In the genomic region with DNA sequence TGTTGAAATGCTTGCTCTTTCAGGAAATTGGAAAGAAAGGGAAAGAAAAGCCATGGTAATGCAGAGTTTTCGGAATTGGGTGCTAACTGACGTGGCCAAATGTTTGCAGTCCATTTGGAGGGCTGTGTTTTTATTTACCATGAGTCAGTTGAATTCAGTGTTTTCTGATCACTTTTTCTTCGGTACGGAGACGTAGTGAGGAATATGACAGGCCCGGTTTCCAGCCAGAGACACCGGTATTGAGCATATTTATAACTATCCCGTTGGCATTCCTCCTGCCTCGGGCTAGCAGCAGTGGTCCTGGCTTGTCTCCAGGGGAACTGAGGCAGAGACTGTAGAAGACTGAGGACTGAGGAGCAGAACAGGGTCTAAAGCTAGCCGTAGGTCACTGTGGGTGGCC, we compare ENCODE assay signal across 8 cellular contexts. TPM values are rescaled to one million over a fixed set of nuclear protein-coding genes. Genes with fewer than 3 reads are reported as not detected.
DNase-seq lines count a peak whose midpoint lies in the region; ATAC-seq lines count a peak whose summit lies in the region.

No MANE protein-coding gene starts in this region.

- H3K9ac ChIP-seq in iPS-20b (ENCODE audit: low read depth, low read length), result peak overlapping the region; percentile 90
- peak overlapping the region; percentile 60 to 92 (median 88) for H3K9ac ChIP-seq in subcutaneous abdominal adipose tissue (ENCODE audit: low read length in 5 of 5)

- ATAC-seq in HG02623 (IDR thresholded peaks at IDR 0.05; ENCODE audit: unreplicated experiment) (no peak), GM18511 (IDR thresholded peaks at IDR 0.05; ENCODE audit: unreplicated experiment) (no peak)

- H3K9me3 ChIP-seq in iPS-20b (ENCODE audit: insufficient read depth, low read depth, low read length) (no peaks in the 10 kb centered on the region), subcutaneous abdominal adipose tissue (ENCODE audit: control insufficient read depth in 5 of 5, low read length in 5 of 5) (no peaks in the 10 kb centered on the region)

- intact Hi-C loops in activated T-helper 1 cell treated with anti-CD3 and anti-CD28 coated beads, Interleukin-12 subunit alpha, Interleukin-12 subunit beta, Interleukin-2, Interleukin-4 antibody, amounts not matched to agents 30 ng/mL and 10 ng/mL and 1 ng/mL, durations not matched to agents 14 hours and 24 hours and 36 hours (cut with micrococcal nuclease), result loop anchor here (1.0 to 2.0 kb wide), 4 partner anchors 46 to 419 kb away; partner anchors contain the start of gene UPF3A

- no peaks in the 10 kb centered on the region for H3K9me3 Mint-ChIP-seq in T-helper 1 cell treated with Interleukin-12 subunit alpha and Interleukin-12 subunit beta and Interleukin-4 antibody, amounts not matched to agents 30 μg/mL and 1 μg/mL, for 36 hours
- peaks cover 3% of the 10 kb centered on the region for H3K9me3 Mint-ChIP-seq in activated T-helper 1 cell treated with anti-CD3 and anti-CD28 coated beads, Interleukin-12 subunit alpha, Interleukin-12 subunit beta, Interleukin-2, Interleukin-4 antibody, amounts not matched to agents 30 ng/mL and 10 ng/mL and 1 ng/mL, durations not matched to agents 14 hours and 24 hours and 36 hours

- H3K4me3 ChIP-seq in iPS-20b (ENCODE audit: low read length), result peak overlapping the region; percentile 97
- H3K4me3 ChIP-seq in subcutaneous abdominal adipose tissue (ENCODE audit: low read depth in 1 of 5, low read length in 5 of 5), result peak overlapping the region; percentile 70 to 86 (median 84)

- H3K27me3 ChIP-seq in iPS-20b (ENCODE audit: insufficient read depth, low read length), result peaks cover 5% of the 10 kb centered on the region; the same call in 1 of the 2 replicates
- H3K27me3 ChIP-seq in subcutaneous abdominal adipose tissue (ENCODE audit: control insufficient read depth in 5 of 5, insufficient read depth in 4 of 5, low read length in 5 of 5), result peaks cover 0 to 3% (median 1%) of the 10 kb centered on the region in 5 donors

- peak overlapping the region; percentile 86 for H3K4me3 Mint-ChIP-seq in T-helper 1 cell treated with Interleukin-12 subunit alpha and Interleukin-12 subunit beta and Interleukin-4 antibody, amounts not matched to agents 30 μg/mL and 1 μg/mL, for 36 hours
- peak overlapping the region; percentile 88 for H3K4me3 Mint-ChIP-seq in activated T-helper 1 cell treated with anti-CD3 and anti-CD28 coated beads, Interleukin-12 subunit alpha, Interleukin-12 subunit beta, Interleukin-2, Interleukin-4 antibody, amounts not matched to agents 30 ng/mL and 10 ng/mL and 1 ng/mL, durations not matched to agents 14 hours and 24 hours and 36 hours

- H3K27ac Mint-ChIP-seq in T-helper 1 cell treated with Interleukin-12 subunit alpha and Interleukin-12 subunit beta and Interleukin-4 antibody, amounts not matched to agents 30 μg/mL and 1 μg/mL, for 36 hours, result peak overlapping the region; percentile 64
- peak overlapping the region; percentile 72 for H3K27ac Mint-ChIP-seq in activated T-helper 1 cell treated with anti-CD3 and anti-CD28 coated beads, Interleukin-12 subunit alpha, Interleukin-12 subunit beta, Interleukin-2, Interleukin-4 antibody, amounts not matched to agents 30 ng/mL and 10 ng/mL and 1 ng/mL, durations not matched to agents 14 hours and 24 hours and 36 hours

- H3K27me3 Mint-ChIP-seq in T-helper 1 cell treated with Interleukin-12 subunit alpha and Interleukin-12 subunit beta and Interleukin-4 antibody, amounts not matched to agents 30 μg/mL and 1 μg/mL, for 36 hours (ENCODE audit: low read depth), result peaks cover 2% of the 10 kb centered on the region
- H3K27me3 Mint-ChIP-seq in activated T-helper 1 cell treated with anti-CD3 and anti-CD28 coated beads, Interleukin-12 subunit alpha, Interleukin-12 subunit beta, Interleukin-2, Interleukin-4 antibody, amounts not matched to agents 30 ng/mL and 10 ng/mL and 1 ng/mL, durations not matched to agents 14 hours and 24 hours and 36 hours (ENCODE audit: insufficient read depth), result peaks cover 2% of the 10 kb centered on the region

- no peak for DNase-seq in T-helper 1 cell
- DNase-seq in activated T-helper 1 cell treated with anti-CD3 and anti-CD28 coated beads, Interleukin-12 subunit alpha, Interleukin-12 subunit beta, Interleukin-2, Interleukin-4 antibody, amounts not matched to agents 30 ng/mL and 10 ng/mL and 1 ng/mL, durations not matched to agents 14 hours and 24 hours and 36 hours (ENCODE audit: low spot score), result no peak
- no peak for DNase-seq in COLO668 (lab: John Stamatoyannopoulos, UW; ENCODE audit: unreplicated experiment)

- H3K36me3 ChIP-seq in iPS-20b (ENCODE audit: insufficient read depth, low read depth, low read length) (peaks cover 42% of the 10 kb centered on the region), subcutaneous abdominal adipose tissue (ENCODE audit: control insufficient read depth in 5 of 5, insufficient read depth in 5 of 5, low read length in 5 of 5) (peaks cover 15 to 37% (median 34%) of the 10 kb centered on the region in 5 donors)

- peaks cover 25% of the 10 kb centered on the region; the same call in 1 of the 2 replicates for H3K4me1 ChIP-seq in iPS-20b (ENCODE audit: insufficient read depth, low read length)
- H3K4me1 ChIP-seq in subcutaneous abdominal adipose tissue (ENCODE audit: control insufficient read depth in 5 of 5, insufficient read depth in 5 of 5, low read length in 5 of 5), result peaks cover 0 to 20% (median 16%) of the 10 kb centered on the region in 5 donors

- H3K4me1 Mint-ChIP-seq in T-helper 1 cell treated with Interleukin-12 subunit alpha and Interleukin-12 subunit beta and Interleukin-4 antibody, amounts not matched to agents 30 μg/mL and 1 μg/mL, for 36 hours (ENCODE audit: low read depth), result peaks cover 25% of the 10 kb centered on the region
- H3K4me1 Mint-ChIP-seq in activated T-helper 1 cell treated with anti-CD3 and anti-CD28 coated beads, Interleukin-12 subunit alpha, Interleukin-12 subunit beta, Interleukin-2, Interleukin-4 antibody, amounts not matched to agents 30 ng/mL and 10 ng/mL and 1 ng/mL, durations not matched to agents 14 hours and 24 hours and 36 hours (ENCODE audit: low read depth), result peaks cover 22% of the 10 kb centered on the region

- H3K27ac ChIP-seq in iPS-20b (ENCODE audit: low read length) (no peak overlapping the region), subcutaneous abdominal adipose tissue (ENCODE audit: low read depth, low read length) (peak overlapping the region; percentile 76)

- H3K36me3 Mint-ChIP-seq in T-helper 1 cell treated with Interleukin-12 subunit alpha and Interleukin-12 subunit beta and Interleukin-4 antibody, amounts not matched to agents 30 μg/mL and 1 μg/mL, for 36 hours (ENCODE audit: low read depth), result peaks cover 21% of the 10 kb centered on the region
- peaks cover 20% of the 10 kb centered on the region for H3K36me3 Mint-ChIP-seq in activated T-helper 1 cell treated with anti-CD3 and anti-CD28 coated beads, Interleukin-12 subunit alpha, Interleukin-12 subunit beta, Interleukin-2, Interleukin-4 antibody, amounts not matched to agents 30 ng/mL and 10 ng/mL and 1 ng/mL, durations not matched to agents 14 hours and 24 hours and 36 hours (ENCODE audit: low read depth)

RNA-seq across cellular contexts. Expression of gene CDC16, which starts 1.0 kb away (rescaled TPM):
- total RNA-seq in activated T-helper 1 cell treated with anti-CD3 and anti-CD28 coated beads, Interleukin-12 subunit alpha, Interleukin-12 subunit beta, Interleukin-2, Interleukin-4 antibody, amounts not matched to agents 30 ng/mL and 10 ng/mL and 1 ng/mL, durations not matched to agents 14 hours and 24 hours and 36 hours, result 91.4 and 93.2 TPM in 2 replicates

RNA-seq across cellular contexts. Expression of gene UPF3A, which starts 45.7 kb away (rescaled TPM):
- 45.9 and 48.3 TPM in 2 replicates for total RNA-seq in activated T-helper 1 cell treated with anti-CD3 and anti-CD28 coated beads, Interleukin-12 subunit alpha, Interleukin-12 subunit beta, Interleukin-2, Interleukin-4 antibody, amounts not matched to agents 30 ng/mL and 10 ng/mL and 1 ng/mL, durations not matched to agents 14 hours and 24 hours and 36 hours

RNA-seq across cellular contexts. Expression of gene CFAP97D2, which starts 56.6 kb away (rescaled TPM):
- total RNA-seq in activated T-helper 1 cell treated with anti-CD3 and anti-CD28 coated beads, Interleukin-12 subunit alpha, Interleukin-12 subunit beta, Interleukin-2, Interleukin-4 antibody, amounts not matched to agents 30 ng/mL and 10 ng/mL and 1 ng/mL, durations not matched to agents 14 hours and 24 hours and 36 hours, result not detected in 2 replicates
